ENCODE assay signal across 23 cellular contexts in the genomic region with DNA sequence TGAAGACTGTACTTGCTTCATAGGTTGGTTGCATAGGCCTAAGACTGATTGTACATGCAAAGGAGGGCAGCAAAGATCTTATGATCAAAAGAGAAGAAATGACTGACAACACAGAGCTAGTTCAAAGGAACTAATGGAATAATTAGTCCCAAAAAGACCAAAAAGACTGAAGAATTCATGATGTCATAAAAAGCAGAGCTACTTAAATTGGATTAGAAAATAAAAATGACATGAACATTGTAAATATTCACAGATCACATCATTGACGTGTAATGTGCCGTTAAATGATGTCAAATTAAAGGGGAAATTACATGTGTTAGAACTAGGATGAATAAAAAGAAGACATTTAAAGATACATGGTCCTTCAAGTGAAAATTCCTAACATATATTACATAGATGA.
"Had no signal": no experiment of that assay in that cellular context is flagged by ENCODE, and none has a peak within 500 bp of the region (broad histone marks: within the 10 kb centered on the region; RNA-seq: fewer than 3 reads in every experiment).

No MANE protein-coding gene starts in this region.

- H3K4me1 ChIP-seq: esophagus muscularis mucosa, foreskin keratinocyte, gastroesophageal sphincter, heart left ventricle, left lung, lower lobe of right lung had no signal

- H3K4me3 ChIP-seq: coronary artery, dorsolateral prefrontal cortex, esophagus muscularis mucosa, gastroesophageal sphincter, heart left ventricle, hepatocyte, left lung, lower lobe of right lung, mucosa of descending colon had no signal

- H3K27me3 Mint-ChIP-seq: naive B cell had no signal

- H3K9me3 Mint-ChIP-seq: mesothelial cell of epicardium, naive B cell had no signal

- H3K4me2 ChIP-seq: hepatocyte had no signal

- H3K4me1 Mint-ChIP-seq: immature natural killer cell, mesothelial cell of epicardium, naive B cell had no signal

- H3K9me3 ChIP-seq: esophagus muscularis mucosa, gastroesophageal sphincter, heart left ventricle, left lung, lower lobe of right lung, mucosa of descending colon had no signal

- H3K36me3 Mint-ChIP-seq: immature natural killer cell, mesothelial cell of epicardium, naive B cell had no signal

- ATAC-seq: foreskin keratinocyte, gastroesophageal sphincter, heart left ventricle, left cardiac atrium, left lung, left ventricle myocardium superior, lower lobe of right lung, mucosa of descending colon had no signal

- H3K27ac ChIP-seq: coronary artery, dorsolateral prefrontal cortex, esophagus muscularis mucosa, foreskin keratinocyte, gastroesophageal sphincter, heart left ventricle, hepatocyte, left lung, lower lobe of right lung had no signal

- H3K27ac Mint-ChIP-seq: immature natural killer cell, mesothelial cell of epicardium, naive B cell had no signal

- H3K27me3 ChIP-seq: dorsolateral prefrontal cortex, esophagus muscularis mucosa, foreskin keratinocyte, gastroesophageal sphincter, heart left ventricle, hepatocyte, left lung had no signal

- H3K36me3 ChIP-seq: esophagus muscularis mucosa, gastroesophageal sphincter, heart left ventricle, left lung, lower lobe of right lung had no signal

- H2AFZ ChIP-seq: hepatocyte had no signal

- DNase-seq: dermis blood vessel endothelial cell; dorsolateral prefrontal cortex; effector CD4-positive, alpha-beta T cell; effector memory CD4-positive, alpha-beta T cell; foreskin keratinocyte; heart left ventricle; hypothalamus; immature natural killer cell; islet precursor cell; kidney; kidney glomerular epithelial cell; left cardiac atrium; left lung; left ventricle myocardium superior; lower lobe of right lung; mesenchymal stem cell; mucosa of descending colon; naive B cell had no signal

- H3K79me2 ChIP-seq: hepatocyte had no signal

- H3K4me3 Mint-ChIP-seq: immature natural killer cell, mesothelial cell of epicardium, naive B cell had no signal
